ENCODE assay signal across 10 cellular contexts in the genomic region with DNA sequence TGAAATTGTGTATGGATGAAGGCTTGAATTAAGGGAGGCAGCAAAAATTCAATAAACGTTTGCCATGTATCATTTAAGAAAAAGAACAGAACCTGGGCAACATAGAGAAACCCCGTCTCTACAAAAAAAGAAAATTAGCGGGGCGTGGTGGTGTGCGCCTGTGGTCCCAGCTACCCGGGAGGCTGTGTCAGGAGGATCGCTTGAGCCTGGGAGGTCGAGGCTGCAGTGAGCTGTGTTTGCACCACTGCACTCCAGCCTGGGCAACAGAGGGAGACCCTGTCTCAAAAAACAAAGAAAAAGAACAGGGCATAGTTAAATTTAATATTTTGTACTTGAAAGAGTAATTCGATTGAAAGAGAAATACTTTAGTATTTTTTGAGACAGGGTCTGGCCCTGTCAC. TPM values are rescaled to one million over a fixed set of nuclear protein-coding genes. Genes with fewer than 3 reads are reported as not detected.
A peak's percentile ranks its signal among the peaks of the same experiment; 100 is the strongest.
DNase-seq lines count a peak whose midpoint lies in the region; ATAC-seq and TF ChIP-seq lines count a peak whose summit lies in the region.
"Had no signal": no experiment of that assay in that cellular context is flagged by ENCODE, and none has a peak within 500 bp of the region (broad histone marks: within the 10 kb centered on the region; RNA-seq: fewer than 3 reads in every experiment).

No MANE protein-coding gene starts in this region.

- H3K27me3 ChIP-seq in testis = no peaks in the 10 kb centered on the region

- 47 to 51% methylated on average over 9 of the region's 9 CpGs for WGBS in testis, 2 donors

- peaks cover 25% of the 10 kb centered on the region for H3K4me1 ChIP-seq in testis

- ATAC-seq in activated naive CD4-positive, alpha-beta T cell treated with anti-CD3 and anti-CD28 coated beads, Interleukin-2, amount 50 U/mL, for 72 hours = no peak
- ATAC-seq in GM18870 (IDR thresholded peaks at IDR 0.05; ENCODE audit: unreplicated experiment) (no peak), GM18858 (IDR thresholded peaks at IDR 0.05; ENCODE audit: unreplicated experiment) (no peak)

- no peaks in the 10 kb centered on the region for H3K9me3 Mint-ChIP-seq in T-helper 2 cell treated with Interferon-gamma antibody and Interleukin-4, amounts not matched to agents 5 μg/mL and 100 μg/mL, for 36 hours
- H3K9me3 Mint-ChIP-seq in activated naive CD4-positive, alpha-beta T cell treated with anti-CD3 and anti-CD28 coated beads, Interleukin-2, amount 50 U/mL, for 72 hours = no peaks in the 10 kb centered on the region
- no peaks in the 10 kb centered on the region for H3K9me3 Mint-ChIP-seq in immature natural killer cell

- H3K9me3 ChIP-seq in testis = no peaks in the 10 kb centered on the region

- intact Hi-C loops in testis (cut with DNase I; ENCODE audit: low total_unique reads) = no loop called here

- H3K27ac ChIP-seq in testis = peak overlapping the region; percentile 94 to 95

- H3K4me3 ChIP-seq in testis = peak overlapping the region in 1 of 2 donors; percentile 94

- TF ChIP-seq CTCF in testis (IDR thresholded peaks at IDR 0.05) = no peak

- peak overlapping the region; percentile 98 for H3K4me3 Mint-ChIP-seq in T-helper 2 cell treated with Interferon-gamma antibody and Interleukin-4, amounts not matched to agents 5 μg/mL and 100 μg/mL, for 36 hours
- H3K4me3 Mint-ChIP-seq in immature natural killer cell = peak overlapping the region; percentile 96 to 99 (median 98)

- H3K27me3 Mint-ChIP-seq in T-helper 2 cell treated with Interferon-gamma antibody and Interleukin-4, amounts not matched to agents 5 μg/mL and 100 μg/mL, for 36 hours (ENCODE audit: low read depth) = no peaks in the 10 kb centered on the region
- H3K27me3 Mint-ChIP-seq in immature natural killer cell (ENCODE audit: low read depth in 3 of 3) = peaks cover 7 to 13% (median 7%) of the 10 kb centered on the region in 3 donors

- H3K36me3 ChIP-seq in testis (ENCODE audit: low read depth, missing control alignments) = no peaks in the 10 kb centered on the region

- no peak for DNase-seq in T-helper 2 cell treated with Interferon-gamma antibody and Interleukin-4, amounts not matched to agents 5 μg/mL and 100 μg/mL, for 36 hours (ENCODE audit: low spot score)
- DNase-seq in T-helper 2 cell (no peak), immature natural killer cell (no peak), testis (no peak)
- DNase-seq in activated naive CD4-positive, alpha-beta T cell treated with anti-CD3 and anti-CD28 coated beads, Interleukin-2, amount 50 U/mL, for 72 hours (ENCODE audit: low spot score in 2 of 2) = no peak
- DNase-seq in stimulated activated CD8-positive, alpha-beta memory T cell treated with anti-CD3 and anti-CD28 coated beads, Interleukin-4, amount 100 ng/mL, for 48 hours = no peak
- DNase-seq: foreskin melanocyte, SHP77 treated with DMSO at 0.1 percent for 48 hours had no signal

- H3K4me1 Mint-ChIP-seq in T-helper 2 cell treated with Interferon-gamma antibody and Interleukin-4, amounts not matched to agents 5 μg/mL and 100 μg/mL, for 36 hours (ENCODE audit: low read depth) = peaks cover 30% of the 10 kb centered on the region
- H3K4me1 Mint-ChIP-seq in immature natural killer cell = peaks cover 32 to 55% of the 10 kb centered on the region in 2 donors

- H3K27ac Mint-ChIP-seq in T-helper 2 cell treated with Interferon-gamma antibody and Interleukin-4, amounts not matched to agents 5 μg/mL and 100 μg/mL, for 36 hours = peak overlapping the region; percentile 94
- peak overlapping the region; percentile 93 to 94 for H3K27ac Mint-ChIP-seq in activated naive CD4-positive, alpha-beta T cell treated with anti-CD3 and anti-CD28 coated beads, Interleukin-2, amount 50 U/mL, for 72 hours
- peak overlapping the region in 3 of 6 donors; percentile 4 to 94 (median 49) for H3K27ac Mint-ChIP-seq in immature natural killer cell

- no peak for TF ChIP-seq POLR2A in testis (IDR thresholded peaks at IDR 0.05)

- peaks cover 38% of the 10 kb centered on the region for H3K36me3 Mint-ChIP-seq in T-helper 2 cell treated with Interferon-gamma antibody and Interleukin-4, amounts not matched to agents 5 μg/mL and 100 μg/mL, for 36 hours (ENCODE audit: low read depth)
- H3K36me3 Mint-ChIP-seq in activated naive CD4-positive, alpha-beta T cell treated with anti-CD3 and anti-CD28 coated beads, Interleukin-2, amount 50 U/mL, for 72 hours = peaks cover 11 to 22% of the 10 kb centered on the region in 2 donors
- peaks cover 0 to 9% (median 4%) of the 10 kb centered on the region in 3 donors for H3K36me3 Mint-ChIP-seq in immature natural killer cell

RNA-seq across cellular contexts. Expression of a gene that starts 1.4 kb away (rescaled TPM):
- 100 to 1,000 TPM; 137 to 162 TPM for total RNA-seq in activated naive CD4-positive, alpha-beta T cell treated with anti-CD3 and anti-CD28 coated beads, Interleukin-2, amount 50 U/mL, for 72 hours
- polyA plus RNA-seq in immature natural killer cell = 10 to 100 TPM; 77.3 to 95.2 (median 87.4) TPM
- 100 to 1,000 TPM; 181 to 184 TPM for total RNA-seq in testis
- 213 TPM for polyA plus RNA-seq in testis (ENCODE audit: insufficient read depth, low read depth, low replicate concordance)

RNA-seq across cellular contexts. Expression of a gene that starts 25.4 kb away (rescaled TPM):
- total RNA-seq in activated naive CD4-positive, alpha-beta T cell treated with anti-CD3 and anti-CD28 coated beads, Interleukin-2, amount 50 U/mL, for 72 hours = 10 to 100 TPM; 18.0 to 32.8 TPM
- polyA plus RNA-seq in immature natural killer cell (10 to 100 TPM in 2 of 3 donors, 1 to 10 TPM in 1; 6.5 to 14.3 (median 11.4) TPM), testis (ENCODE audit: insufficient read depth, low read depth, low replicate concordance) (29.0 TPM)
- 10 to 100 TPM; 33.8 to 35.1 TPM for total RNA-seq in testis

RNA-seq across cellular contexts. Expression of a gene that starts 52.0 kb away (rescaled TPM):
- total RNA-seq in activated naive CD4-positive, alpha-beta T cell treated with anti-CD3 and anti-CD28 coated beads, Interleukin-2, amount 50 U/mL, for 72 hours = 1 to 10 TPM in 1 of 2 donors, under 1 TPM in 1; 0.33 to 1.6 TPM
- polyA plus RNA-seq in immature natural killer cell (under 1 TPM in 1 of 3 donors, not detected in 2; 0.03 TPM), testis (ENCODE audit: insufficient read depth, low read depth, low replicate concordance) (22.8 TPM)
- 10 to 100 TPM; 25.6 to 41.3 TPM for total RNA-seq in testis

Comparison
In these comparisons a context has a peak if more than half of its experiments do, and no peak if none do; other contexts are left out.
1. RNA of a gene that starts 52.0 kb away (total RNA-seq): 25.6 to 41.3 TPM in testis; 0.33 to 1.6 TPM in activated naive CD4-positive, alpha-beta T cell treated with anti-CD3 and anti-CD28 coated beads, Interleukin-2, amount 50 U/mL, for 72 hours; every median in the first group is over 10 times any median in the second.